ENCODE assay signal across 1 cellular context in genomic region chr12:52876371-52876770, GRCh38.
TF ChIP-seq lines count a peak whose summit lies in the region.

No MANE protein-coding gene starts in this region.

TF ChIP-seq in GM12878, 131 proteins besides CTCF, POLR2A, EP300 and RAD21 (continued from another document):
- TF ChIP-seq BCL3 (IDR thresholded peaks at IDR 0.05; ENCODE audit: borderline replicate concordance, insufficient read depth, low read depth, low read length, poor library complexity, severe bottlenecking) (peak; percentile 21), ZNF687 (IDR thresholded peaks at IDR 0.05) (no peak), FOS (IDR thresholded peaks at IDR 0.05; ENCODE audit: borderline replicate concordance, extremely low read depth, insufficient read length) (no peak), SREBF2 (IDR thresholded peaks at IDR 0.05; ENCODE audit: low read length) (no peak)
